Comparison of ENCODE assay signal across 23 cellular contexts in the genomic region with DNA sequence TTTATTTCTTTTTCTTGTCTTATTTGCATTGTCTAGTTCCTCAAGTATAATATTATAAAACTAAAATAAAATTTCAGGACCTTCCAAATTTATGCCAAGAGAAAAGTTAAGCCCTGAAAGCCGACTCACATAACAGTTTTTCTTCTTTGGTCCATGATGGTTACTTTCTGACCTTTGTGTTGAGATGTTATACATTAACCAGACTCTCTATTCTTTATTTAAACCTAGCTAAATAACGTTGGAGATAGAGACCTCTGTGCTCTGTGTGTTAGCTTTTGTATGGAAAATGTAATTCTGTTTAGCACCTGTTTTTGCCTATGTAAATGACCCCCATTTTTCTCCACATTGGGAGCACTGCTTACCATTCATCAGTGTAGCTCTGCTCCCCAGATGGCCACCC.
"Had no signal": no experiment of that assay in that cellular context is flagged by ENCODE, and none has a peak within 500 bp of the region (broad histone marks: within the 10 kb centered on the region; RNA-seq: fewer than 3 reads in every experiment).

No MANE protein-coding gene starts in this region.

- H3K4me3 ChIP-seq: esophagus squamous epithelium, gastrocnemius medialis, heart right ventricle, left lung, lower lobe of right lung, mucosa of descending colon had no signal

- H3K27me3 ChIP-seq: esophagus squamous epithelium, gastrocnemius medialis, left lung had no signal

- H3K9me3 ChIP-seq: esophagus squamous epithelium, gastrocnemius medialis, left lung, lower lobe of right lung, mucosa of descending colon had no signal

- H3K4me1 ChIP-seq: esophagus squamous epithelium, gastrocnemius medialis, left lung, lower lobe of right lung had no signal

- DNase-seq: cortex of kidney; effector CD8-positive, alpha-beta T cell; effector memory CD8-positive, alpha-beta T cell; endodermal cell; erythroblast; esophagus squamous epithelium; foreskin fibroblast; foreskin melanocyte; gastrocnemius medialis; glutamatergic neuron; head of caudate nucleus; heart right ventricle; hippocampal formation; left cardiac atrium; left lung; left ventricle myocardium superior; lower lobe of right lung; mesenchymal stem cell; mucosa of descending colon; naive B cell; naive thymus-derived CD8-positive, alpha-beta T cell had no signal

- H3K27ac ChIP-seq: epithelial cell of prostate, esophagus squamous epithelium, gastrocnemius medialis, heart right ventricle, left lung, lower lobe of right lung had no signal

- H3K36me3 ChIP-seq: esophagus squamous epithelium, gastrocnemius medialis, heart right ventricle, left lung, lower lobe of right lung had no signal

- ATAC-seq: effector memory CD8-positive, alpha-beta T cell; esophagus mucosa; gastrocnemius medialis; heart right ventricle; left cardiac atrium; left lung; left ventricle myocardium superior; lower lobe of right lung; mucosa of descending colon; naive thymus-derived CD8-positive, alpha-beta T cell had no signal
